1 cellular context compared by ENCODE assay signal in genomic region chr4:14404730-14405129, GRCh38.
TF ChIP-seq lines count a peak whose summit lies in the region.

No MANE protein-coding gene starts in this region.

TF ChIP-seq in IMR-90, 13 proteins besides CTCF, POLR2A, EP300 and RAD21 (continued from another document):
- TF ChIP-seq ELK1 (IDR thresholded peaks at IDR 0.05; ENCODE audit: borderline replicate concordance, low read depth, low read length) (no peak), RCOR1 (IDR thresholded peaks at IDR 0.05; ENCODE audit: insufficient replicate concordance, low read length) (no peak), SMC3 (IDR thresholded peaks at IDR 0.05; ENCODE audit: low read depth, low read length) (no peak), CHD1 (IDR thresholded peaks at IDR 0.05; ENCODE audit: low read depth, low read length) (no peak), BHLHE40 (IDR thresholded peaks at IDR 0.05; ENCODE audit: low read depth, low read length) (no peak), MAZ (IDR thresholded peaks at IDR 0.05; ENCODE audit: borderline replicate concordance, low read depth, low read length) (no peak), RFX5 (IDR thresholded peaks at IDR 0.05; ENCODE audit: low read depth, low read length) (no peak), FOS (IDR thresholded peaks at IDR 0.05; ENCODE audit: low read depth, low read length) (no peak), USF2 (IDR thresholded peaks at IDR 0.05; ENCODE audit: low read depth, low read length) (no peak), MXI1 (IDR thresholded peaks at IDR 0.05; ENCODE audit: borderline replicate concordance, low read depth, low read length) (no peak), MAFK (IDR thresholded peaks at IDR 0.05; ENCODE audit: low read depth, low read length) (no peak)
